ENCODE assay signal across 28 cellular contexts in genomic region chr16:57970971-57971370, GRCh38. TPM values are rescaled to one million over a fixed set of nuclear protein-coding genes. Genes with fewer than 3 reads are reported as not detected.
DNase-seq lines count a peak whose midpoint lies in the region; ATAC-seq and TF ChIP-seq lines count a peak whose summit lies in the region.
"Had no signal": no experiment of that assay in that cellular context is flagged by ENCODE, and none has a peak within 500 bp of the region (broad histone marks: within the 10 kb centered on the region; RNA-seq: fewer than 3 reads in every experiment).

CNGB1 (minus strand) TSS chr16:57971128; CDS start chr16:57967286, 3,842 bp downstream.

- no peak for ATAC-seq in omental fat pad (ENCODE audit: low FRiP score)
- ATAC-seq: activated CD4-positive, CD25-positive, alpha-beta regulatory T cell treated with anti-CD3 and anti-CD28 coated beads, Interleukin-2, amount 50 U/mL, for 24 hours; body of pancreas; left lung; stimulated activated naive B cell treated with anti-CD40 and anti-IgM and Interleukin-4, amounts not matched to agents 10 μg/mL and 1 μg/mL and 100 μg/mL, for 72 hours; T-cell had no signal

- no peaks in the 10 kb centered on the region for H3K36me3 Mint-ChIP-seq in T-helper 1 cell treated with Interleukin-12 subunit alpha and Interleukin-12 subunit beta and Interleukin-4 antibody, amounts not matched to agents 30 μg/mL and 1 μg/mL, for 36 hours (ENCODE audit: low read depth)
- no peaks in the 10 kb centered on the region for H3K36me3 Mint-ChIP-seq in brain
- H3K36me3 Mint-ChIP-seq: immature natural killer cell; stimulated activated naive B cell treated with anti-CD40 and anti-IgM and Interleukin-4, amounts not matched to agents 10 μg/mL and 1 μg/mL and 100 μg/mL, for 72 hours; T-cell had no signal

- H3K27ac Mint-ChIP-seq in T-helper 1 cell treated with Interleukin-12 subunit alpha and Interleukin-12 subunit beta and Interleukin-4 antibody, amounts not matched to agents 30 μg/mL and 1 μg/mL, for 36 hours, result peak within 1 kb of the TSS; percentile 2
- peak within 1 kb of the TSS in 3 of 5 experiments; percentile 50 to 67 (median 62) for H3K27ac Mint-ChIP-seq in brain
- H3K27ac Mint-ChIP-seq: stimulated activated naive B cell treated with anti-CD40 and anti-IgM and Interleukin-4, amounts not matched to agents 10 μg/mL and 1 μg/mL and 100 μg/mL, for 72 hours; T-cell had no signal

- TF ChIP-seq CTCF in brain (conservative IDR thresholded peaks at IDR 0.05) (no peak), omental fat pad (IDR thresholded peaks at IDR 0.05) (no peak)

- DNase-seq in T-helper 1 cell (no peak), NCI-H524 treated with DMSO at 0.1 percent for 48 hours (lab: John Stamatoyannopoulos, UW) (peak; percentile 14), retina (peak; percentile 31), omental fat pad (ENCODE audit: low spot score) (no peak), D341Med (ENCODE audit: low spot score) (no peak)
- DNase-seq: activated gamma-delta T cell; activated T-cell treated with anti-CD3 and anti-CD28 coated beads for 4 hours; body of pancreas; COR-L47; DMS79 treated with DMSO at 0.1 percent for 48 hours; GF-D8; HCEC 1CT; hypothalamus; immature natural killer cell; KBM-7; mesendoderm; MG63; NCI-H2171; stimulated activated CD4-positive, alpha-beta T cell treated with anti-CD3 and anti-CD28 coated beads, Interleukin-4, amount 100 ng/mL, for 4 hours; stimulated activated naive B cell treated with anti-CD40 and anti-IgM and Interleukin-4, amounts not matched to agents 10 μg/mL and 1 μg/mL and 100 μg/mL, for 72 hours; T-cell; upper lobe of left lung had no signal

- peaks cover 11% of the 10 kb centered on the region for H3K27me3 Mint-ChIP-seq in T-helper 1 cell treated with Interleukin-12 subunit alpha and Interleukin-12 subunit beta and Interleukin-4 antibody, amounts not matched to agents 30 μg/mL and 1 μg/mL, for 36 hours (ENCODE audit: low read depth)
- H3K27me3 Mint-ChIP-seq in brain, result peaks cover 10% of the 10 kb centered on the region
- H3K27me3 Mint-ChIP-seq: T-cell had no signal

- no peaks in the 10 kb centered on the region for H3K9me3 Mint-ChIP-seq in T-helper 1 cell treated with Interleukin-12 subunit alpha and Interleukin-12 subunit beta and Interleukin-4 antibody, amounts not matched to agents 30 μg/mL and 1 μg/mL, for 36 hours
- peaks cover 0 to 6% (median 0%) of the 10 kb centered on the region in 5 experiments for H3K9me3 Mint-ChIP-seq in brain
- H3K9me3 Mint-ChIP-seq: immature natural killer cell; stimulated activated naive B cell treated with anti-CD40 and anti-IgM and Interleukin-4, amounts not matched to agents 10 μg/mL and 1 μg/mL and 100 μg/mL, for 72 hours; T-cell had no signal

- H3K4me3 Mint-ChIP-seq in T-helper 1 cell treated with Interleukin-12 subunit alpha and Interleukin-12 subunit beta and Interleukin-4 antibody, amounts not matched to agents 30 μg/mL and 1 μg/mL, for 36 hours, result no peak within 1 kb of the TSS
- peak within 1 kb of the TSS in 1 of 5 experiments; percentile 47 for H3K4me3 Mint-ChIP-seq in brain
- H3K4me3 Mint-ChIP-seq: immature natural killer cell; stimulated activated naive B cell treated with anti-CD40 and anti-IgM and Interleukin-4, amounts not matched to agents 10 μg/mL and 1 μg/mL and 100 μg/mL, for 72 hours; T-cell had no signal

- no peaks in the 10 kb centered on the region for H3K4me1 Mint-ChIP-seq in T-helper 1 cell treated with Interleukin-12 subunit alpha and Interleukin-12 subunit beta and Interleukin-4 antibody, amounts not matched to agents 30 μg/mL and 1 μg/mL, for 36 hours (ENCODE audit: low read depth)
- peaks cover 12% of the 10 kb centered on the region for H3K4me1 Mint-ChIP-seq in brain
- H3K4me1 Mint-ChIP-seq: stimulated activated naive B cell treated with anti-CD40 and anti-IgM and Interleukin-4, amounts not matched to agents 10 μg/mL and 1 μg/mL and 100 μg/mL, for 72 hours; T-cell had no signal

RNA-seq across cellular contexts. Expression of gene CNGB1, which starts in this region (rescaled TPM):
- 17.1 TPM for polyA plus RNA-seq in brain (ENCODE audit: insufficient read depth, low read depth, low replicate concordance)
- total RNA-seq in omental fat pad, result not detected
- total RNA-seq: body of pancreas, chondrocyte, endothelial cell of umbilical vein, T-cell had no signal
- polyA plus RNA-seq: endothelial cell of umbilical vein, immature natural killer cell had no signal

Comparison
In these comparisons a context has a peak if more than half of its experiments do, and no peak if none do; other contexts are left out.
1. DNase-seq: peak in NCI-H524 treated with DMSO at 0.1 percent for 48 hours (single experiment) and retina (single experiment); none in T-helper 1 cell (0 of 5), omental fat pad (single experiment) and D341Med (single experiment).